In genomic region chr14:71469936-71470335, GRCh38 we compare ENCODE assay signal across 20 cellular contexts.
DNase-seq lines count a peak whose midpoint lies in the region; ATAC-seq, FAIRE-seq and TF ChIP-seq lines count a peak whose summit lies in the region.
"Had no signal": no experiment of that assay in that cellular context is flagged by ENCODE, and none has a peak within 500 bp of the region (broad histone marks: within the 10 kb centered on the region; RNA-seq: fewer than 3 reads in every experiment).

No MANE protein-coding gene starts in this region.

- H3K9me3 Mint-ChIP-seq in stimulated activated effector memory CD8-positive, alpha-beta T cell treated with anti-CD3 and anti-CD28 coated beads, Interleukin-12 subunit alpha, Interleukin-12 subunit beta, amount 100 ng/mL, for 72 hours, result peaks cover 4% of the 10 kb centered on the region
- H3K9me3 Mint-ChIP-seq: H9 had no signal

- H3K36me3 Mint-ChIP-seq in stimulated activated effector memory CD8-positive, alpha-beta T cell treated with anti-CD3 and anti-CD28 coated beads, Interleukin-12 subunit alpha, Interleukin-12 subunit beta, amount 100 ng/mL, for 72 hours, result peaks cover 4% of the 10 kb centered on the region

- TF ChIP-seq POLR2A in GM12892 (IDR thresholded peaks at IDR 0.05; ENCODE audit: low read depth, low read length), result no peak
- TF ChIP-seq POLR2A in GM18505 (IDR thresholded peaks at IDR 0.05; ENCODE audit: borderline replicate concordance, extremely low read depth, insufficient read depth, insufficient read length), result no peak

- no peak for DNase-seq in GM12892 (ENCODE audit: insufficient read length)
- DNase-seq in GM19239 (ENCODE audit: insufficient read length, low spot score), result no peak
- no peak for DNase-seq in caudate nucleus (lab: John Stamatoyannopoulos, UW)
- no peak for DNase-seq in stimulated activated effector memory CD8-positive, alpha-beta T cell treated with anti-CD3 and anti-CD28 coated beads, Interleukin-12 subunit alpha, Interleukin-12 subunit beta, amount 100 ng/mL, for 72 hours (ENCODE audit: low spot score in 2 of 2)
- DNase-seq in activated CD8-positive, alpha-beta memory T cell treated with anti-CD3 and anti-CD28 coated beads, Interleukin-2, amount 50 U/mL, for 48 hours, result no peak
- DNase-seq: CD8-positive, alpha-beta T cell; DMS53; EL; H9; MM.1S; NCI-H1092; NCI-H1436 treated with DMSO at 0.1 percent for 48 hours; NCI-H2029; NCI-H345; NCI-H524 treated with DMSO at 0.1 percent for 48 hours; SHP77; SK-N-SH had no signal

- ATAC-seq in stimulated activated effector memory CD8-positive, alpha-beta T cell treated with anti-CD3 and anti-CD28 coated beads, Interleukin-12 subunit alpha, Interleukin-12 subunit beta, amount 100 ng/mL, for 72 hours, result peak; percentile 49
- ATAC-seq in GM18505 (IDR thresholded peaks at IDR 0.05; ENCODE audit: unreplicated experiment) (no peak), HG03354 (IDR thresholded peaks at IDR 0.05; ENCODE audit: poor library complexity, severe bottlenecking, unreplicated experiment) (no peak)
- ATAC-seq: CD8-positive, alpha-beta T cell had no signal

- peaks cover 32% of the 10 kb centered on the region for H3K4me1 Mint-ChIP-seq in stimulated activated effector memory CD8-positive, alpha-beta T cell treated with anti-CD3 and anti-CD28 coated beads, Interleukin-12 subunit alpha, Interleukin-12 subunit beta, amount 100 ng/mL, for 72 hours

- peak overlapping the region; percentile 81 for H3K27ac ChIP-seq in caudate nucleus (ENCODE audit: low read depth, low read length)
- H3K27ac ChIP-seq: BLaER1 treated with 17β-estradiol and CSF1 and Interleukin-3, amounts not matched to agents 10 nM and 100 nM had no signal

- no peak overlapping the region for H3K27ac Mint-ChIP-seq in stimulated activated effector memory CD8-positive, alpha-beta T cell treated with anti-CD3 and anti-CD28 coated beads, Interleukin-12 subunit alpha, Interleukin-12 subunit beta, amount 100 ng/mL, for 72 hours
- H3K27ac Mint-ChIP-seq: CD8-positive, alpha-beta T cell had no signal

- H3K4me3 Mint-ChIP-seq in stimulated activated effector memory CD8-positive, alpha-beta T cell treated with anti-CD3 and anti-CD28 coated beads, Interleukin-12 subunit alpha, Interleukin-12 subunit beta, amount 100 ng/mL, for 72 hours, result no peak overlapping the region
- H3K4me3 Mint-ChIP-seq: CD8-positive, alpha-beta T cell; H9 had no signal

- peak; percentile 21 for FAIRE-seq in GM12892 (lab: Jason Lieb, UNC)
- peak; percentile 59 for FAIRE-seq in GM19239 (lab: Jason Lieb, UNC)
